In the genomic region with DNA sequence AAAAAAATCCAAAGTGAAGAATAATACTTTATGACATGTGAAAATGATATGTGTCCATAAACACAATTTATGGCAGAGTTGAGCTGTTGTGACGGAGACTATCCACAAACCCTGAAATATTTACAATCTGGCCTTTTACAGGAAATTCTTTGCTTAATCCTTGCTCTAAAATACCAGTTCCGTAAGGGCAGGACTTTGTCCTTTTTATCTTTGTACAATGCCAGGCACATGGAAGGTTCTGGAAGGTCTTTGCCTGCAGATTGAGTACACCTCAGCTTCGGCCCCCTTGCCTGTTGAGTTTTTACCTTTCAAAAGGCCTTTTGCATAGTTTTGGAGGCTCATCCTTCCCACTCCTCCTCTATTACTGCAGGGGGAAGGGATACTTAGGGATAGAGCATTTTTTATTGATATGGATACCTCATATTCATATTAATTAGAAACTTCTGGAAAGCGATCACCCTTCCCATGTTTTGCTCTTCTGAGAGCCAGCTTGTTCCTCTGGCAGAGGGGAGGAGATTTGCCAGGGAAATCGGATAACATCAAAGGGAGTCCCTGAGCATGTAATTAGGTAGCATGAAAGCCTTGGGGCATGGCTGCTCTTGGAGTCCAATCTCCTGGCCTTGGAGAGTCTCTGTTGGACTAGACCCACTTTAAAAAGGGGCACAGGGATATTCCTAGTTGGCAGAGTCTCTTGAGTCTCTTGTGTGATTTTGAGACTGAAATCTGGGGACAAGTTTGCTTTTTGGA, we compare ENCODE assay signal across 33 cellular contexts.
"Had no signal": no experiment of that assay in that cellular context is flagged by ENCODE, and none has a peak within 500 bp of the region (broad histone marks: within the 10 kb centered on the region; RNA-seq: fewer than 3 reads in every experiment).

No MANE protein-coding gene starts in this region.

- ATAC-seq: activated CD8-positive, alpha-beta memory T cell treated with anti-CD3 and anti-CD28 coated beads, Interleukin-2, amount 10 ng/mL, durations not matched to agents 7 days and 5 days; activated naive CD8-positive, alpha-beta T cell treated with anti-CD3 and anti-CD28 coated beads, Interleukin-2, amount 50 U/mL, for 24 hours; Panc1 had no signal

- H3K9me3 Mint-ChIP-seq: activated CD4-positive, alpha-beta memory T cell treated with anti-CD3 and anti-CD28 coated beads, Interleukin-2, amount 10 ng/mL, durations not matched to agents 7 days and 5 days; activated naive CD4-positive, alpha-beta T cell treated with anti-CD3 and anti-CD28 coated beads, Interleukin-2, amount 10 ng/mL, durations not matched to agents 7 days and 5 days; activated naive CD8-positive, alpha-beta T cell treated with anti-CD3 and anti-CD28 coated beads, Interleukin-2, amount 50 U/mL, for 24 hours; brain had no signal

- H3K36me3 Mint-ChIP-seq: activated CD8-positive, alpha-beta memory T cell treated with anti-CD3 and anti-CD28 coated beads, Interleukin-2, amount 10 ng/mL, durations not matched to agents 7 days and 5 days; activated naive CD4-positive, alpha-beta T cell treated with anti-CD3 and anti-CD28 coated beads, Interleukin-2, amount 10 ng/mL, durations not matched to agents 7 days and 5 days; activated naive CD8-positive, alpha-beta T cell; brain had no signal

- H3K27ac ChIP-seq: SJSA1, WERI-Rb-1 had no signal

- H3K36me3 ChIP-seq: SJSA1, WERI-Rb-1 had no signal

- H3K4me1 Mint-ChIP-seq: activated CD4-positive, alpha-beta memory T cell treated with anti-CD3 and anti-CD28 coated beads, Interleukin-2, amount 10 ng/mL, durations not matched to agents 7 days and 5 days; activated CD8-positive, alpha-beta memory T cell treated with anti-CD3 and anti-CD28 coated beads, Interleukin-2, amount 10 ng/mL, durations not matched to agents 7 days and 5 days; activated naive CD4-positive, alpha-beta T cell treated with anti-CD3 and anti-CD28 coated beads, Interleukin-2, amount 10 ng/mL, durations not matched to agents 7 days and 5 days; activated naive CD8-positive, alpha-beta T cell treated with anti-CD3 and anti-CD28 coated beads, Interleukin-2, amount 50 U/mL, for 24 hours; brain had no signal

- H3K4me1 ChIP-seq: SJSA1 had no signal

- H3K9me3 ChIP-seq: SJSA1 had no signal

- DNase-seq: activated CD4-positive, alpha-beta memory T cell treated with anti-CD3 and anti-CD28 coated beads, Interleukin-2, amount 10 ng/mL, durations not matched to agents 7 days and 5 days; activated CD4-positive, alpha-beta T cell treated with anti-CD3 and anti-CD28 coated beads for 1 hour; activated CD4-positive, alpha-beta T cell treated with anti-CD3 and anti-CD28 coated beads for 48 hours; activated CD4-positive, CD25-positive, alpha-beta regulatory T cell; activated CD8-positive, alpha-beta memory T cell treated with anti-CD3 and anti-CD28 coated beads for 24 hours; activated CD8-positive, alpha-beta memory T cell treated with anti-CD3 and anti-CD28 coated beads, Interleukin-2, amount 10 ng/mL, durations not matched to agents 7 days and 5 days; activated CD8-positive, alpha-beta memory T cell treated with anti-CD3 and anti-CD28 coated beads, Interleukin-2, amount 50 U/mL, for 48 hours; activated effector memory CD4-positive, alpha-beta T cell treated with Interleukin-2 at 50 U/mL for 16 hours; activated naive CD4-positive, alpha-beta T cell treated with anti-CD3 and anti-CD28 coated beads, Interleukin-2, amount 10 ng/mL, durations not matched to agents 7 days and 5 days; activated naive CD8-positive, alpha-beta T cell treated with anti-CD3 and anti-CD28 coated beads, Interleukin-2, amount 50 U/mL, for 24 hours; activated T-cell treated with anti-CD3 and anti-CD28 coated beads, Interleukin-2, amount 50 U/mL, for 48 hours; anterior cingulate cortex; caudate nucleus; cerebellar nuclear complex; Karpas-422; NCI-H1105; NCI-H1417 treated with DMSO at 0.1 percent for 48 hours; NCI-H187 treated with DMSO at 0.1 percent for 48 hours; NCI-H2081; NCI-H2171 treated with DMSO at 0.1 percent for 48 hours; NCI-H2227 treated with DMSO at 0.1 percent for 48 hours; NCI-H446 treated with DMSO at 0.1 percent for 48 hours; NCI-H524; NCI-H774; RPMI8226; SHP77 treated with DMSO at 0.1 percent for 48 hours; SW 1271; T1000; WERI-Rb-1 had no signal

- H3K27ac Mint-ChIP-seq: activated CD4-positive, alpha-beta memory T cell treated with anti-CD3 and anti-CD28 coated beads, Interleukin-2, amount 10 ng/mL, durations not matched to agents 7 days and 5 days; activated CD8-positive, alpha-beta memory T cell treated with anti-CD3 and anti-CD28 coated beads, Interleukin-2, amount 10 ng/mL, durations not matched to agents 7 days and 5 days; activated naive CD4-positive, alpha-beta T cell treated with anti-CD3 and anti-CD28 coated beads, Interleukin-2, amount 10 ng/mL, durations not matched to agents 7 days and 5 days; activated naive CD8-positive, alpha-beta T cell; activated naive CD8-positive, alpha-beta T cell treated with anti-CD3 and anti-CD28 coated beads, Interleukin-2, amount 50 U/mL, for 24 hours; brain had no signal

- H3K4me3 ChIP-seq: SJSA1 had no signal

- H3K4me3 Mint-ChIP-seq: activated CD4-positive, alpha-beta memory T cell treated with anti-CD3 and anti-CD28 coated beads, Interleukin-2, amount 10 ng/mL, durations not matched to agents 7 days and 5 days; activated CD8-positive, alpha-beta memory T cell treated with anti-CD3 and anti-CD28 coated beads, Interleukin-2, amount 10 ng/mL, durations not matched to agents 7 days and 5 days; activated naive CD4-positive, alpha-beta T cell treated with anti-CD3 and anti-CD28 coated beads, Interleukin-2, amount 10 ng/mL, durations not matched to agents 7 days and 5 days; activated naive CD8-positive, alpha-beta T cell; activated naive CD8-positive, alpha-beta T cell treated with anti-CD3 and anti-CD28 coated beads, Interleukin-2, amount 50 U/mL, for 24 hours; brain had no signal
